In genomic region chr14:104288272-104288671, GRCh38 we compare ENCODE assay signal across 1 cellular context.
TF ChIP-seq lines count a peak whose summit lies in the region.

No MANE protein-coding gene starts in this region.

TF ChIP-seq in WTC11, 78 proteins besides CTCF, POLR2A, EP300 and RAD21 (continued from another document):
- TF ChIP-seq, protein P1, sequence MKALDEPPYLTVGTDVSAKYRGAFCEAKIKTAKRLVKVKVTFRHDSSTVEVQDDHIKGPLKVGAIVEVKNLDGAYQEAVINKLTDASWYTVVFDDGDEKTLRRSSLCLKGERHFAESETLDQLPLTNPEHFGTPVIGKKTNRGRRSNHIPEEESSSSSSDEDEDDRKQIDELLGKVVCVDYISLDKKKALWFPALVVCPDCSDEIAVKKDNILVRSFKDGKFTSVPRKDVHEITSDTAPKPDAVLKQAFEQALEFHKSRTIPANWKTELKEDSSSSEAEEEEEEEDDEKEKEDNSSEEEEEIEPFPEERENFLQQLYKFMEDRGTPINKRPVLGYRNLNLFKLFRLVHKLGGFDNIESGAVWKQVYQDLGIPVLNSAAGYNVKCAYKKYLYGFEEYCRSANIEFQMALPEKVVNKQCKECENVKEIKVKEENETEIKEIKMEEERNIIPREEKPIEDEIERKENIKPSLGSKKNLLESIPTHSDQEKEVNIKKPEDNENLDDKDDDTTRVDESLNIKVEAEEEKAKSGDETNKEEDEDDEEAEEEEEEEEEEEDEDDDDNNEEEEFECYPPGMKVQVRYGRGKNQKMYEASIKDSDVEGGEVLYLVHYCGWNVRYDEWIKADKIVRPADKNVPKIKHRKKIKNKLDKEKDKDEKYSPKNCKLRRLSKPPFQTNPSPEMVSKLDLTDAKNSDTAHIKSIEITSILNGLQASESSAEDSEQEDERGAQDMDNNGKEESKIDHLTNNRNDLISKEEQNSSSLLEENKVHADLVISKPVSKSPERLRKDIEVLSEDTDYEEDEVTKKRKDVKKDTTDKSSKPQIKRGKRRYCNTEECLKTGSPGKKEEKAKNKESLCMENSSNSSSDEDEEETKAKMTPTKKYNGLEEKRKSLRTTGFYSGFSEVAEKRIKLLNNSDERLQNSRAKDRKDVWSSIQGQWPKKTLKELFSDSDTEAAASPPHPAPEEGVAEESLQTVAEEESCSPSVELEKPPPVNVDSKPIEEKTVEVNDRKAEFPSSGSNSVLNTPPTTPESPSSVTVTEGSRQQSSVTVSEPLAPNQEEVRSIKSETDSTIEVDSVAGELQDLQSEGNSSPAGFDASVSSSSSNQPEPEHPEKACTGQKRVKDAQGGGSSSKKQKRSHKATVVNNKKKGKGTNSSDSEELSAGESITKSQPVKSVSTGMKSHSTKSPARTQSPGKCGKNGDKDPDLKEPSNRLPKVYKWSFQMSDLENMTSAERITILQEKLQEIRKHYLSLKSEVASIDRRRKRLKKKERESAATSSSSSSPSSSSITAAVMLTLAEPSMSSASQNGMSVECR (CRISPR knock-in tag; IDR thresholded peaks at IDR 0.05; ENCODE audit: borderline replicate concordance), result no peak
- no peak for TF ChIP-seq AFF4 (CRISPR knock-in tag; IDR thresholded peaks at IDR 0.05; ENCODE audit: borderline replicate concordance)
- no peak for TF ChIP-seq ZNF138 (CRISPR knock-in tag; conservative IDR thresholded peaks at IDR 0.05)
- no peak for TF ChIP-seq IRF1 (CRISPR knock-in tag; IDR thresholded peaks at IDR 0.05)
- no peak for TF ChIP-seq ATF1 (CRISPR knock-in tag; IDR thresholded peaks at IDR 0.05)
- TF ChIP-seq NFATC4 (CRISPR knock-in tag; IDR thresholded peaks at IDR 0.05), result no peak
- no peak for TF ChIP-seq ZNF532 (CRISPR knock-in tag; IDR thresholded peaks at IDR 0.05; ENCODE audit: borderline replicate concordance)
